1 cellular context compared by ENCODE assay signal in the genomic region with DNA sequence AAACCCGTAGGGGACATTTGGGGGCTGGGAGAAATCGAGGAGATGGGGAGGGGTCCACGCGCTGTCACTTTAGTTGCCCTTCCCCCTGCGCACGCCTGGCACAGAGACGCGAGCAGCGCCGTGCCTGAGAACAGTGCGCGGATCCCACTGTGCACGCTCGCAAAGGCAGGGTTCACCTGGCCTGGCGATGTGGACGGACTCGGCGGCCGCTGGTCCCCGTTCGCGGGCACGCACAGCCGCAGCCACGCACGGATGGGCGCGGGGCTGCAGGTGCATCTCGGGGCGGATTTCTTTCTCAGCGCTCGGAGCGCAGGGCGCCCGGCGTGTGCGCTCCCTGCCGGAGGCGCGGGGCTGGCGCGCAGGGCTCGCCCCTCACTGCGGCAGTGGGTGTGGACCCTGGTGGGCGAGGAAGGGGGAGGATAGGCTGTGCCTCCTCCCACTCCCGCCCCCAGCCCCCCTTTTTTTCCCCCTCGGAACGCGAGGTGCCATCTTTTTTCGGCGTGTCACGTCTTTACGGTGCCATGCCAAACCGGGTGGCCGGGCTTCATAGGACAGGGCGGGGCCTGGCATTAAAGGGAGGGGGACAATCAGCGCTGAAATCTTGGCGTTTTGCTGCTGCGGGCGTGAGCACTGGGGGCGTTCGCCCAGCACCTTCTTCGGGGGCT.
TF ChIP-seq lines count a peak whose summit lies in the region.

No MANE protein-coding gene starts in this region.

TF ChIP-seq in IMR-90, 13 proteins besides CTCF, POLR2A, EP300 and RAD21:
- TF ChIP-seq, protein P1, sequence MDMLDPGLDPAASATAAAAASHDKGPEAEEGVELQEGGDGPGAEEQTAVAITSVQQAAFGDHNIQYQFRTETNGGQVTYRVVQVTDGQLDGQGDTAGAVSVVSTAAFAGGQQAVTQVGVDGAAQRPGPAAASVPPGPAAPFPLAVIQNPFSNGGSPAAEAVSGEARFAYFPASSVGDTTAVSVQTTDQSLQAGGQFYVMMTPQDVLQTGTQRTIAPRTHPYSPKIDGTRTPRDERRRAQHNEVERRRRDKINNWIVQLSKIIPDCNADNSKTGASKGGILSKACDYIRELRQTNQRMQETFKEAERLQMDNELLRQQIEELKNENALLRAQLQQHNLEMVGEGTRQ (IDR thresholded peaks at IDR 0.05; ENCODE audit: low read depth, low read length): no peak
- TF ChIP-seq NFE2L2 (IDR thresholded peaks at IDR 0.05; ENCODE audit: low read depth, low read length) (no peak), MAZ (IDR thresholded peaks at IDR 0.05; ENCODE audit: borderline replicate concordance, low read depth, low read length) (no peak), SMC3 (IDR thresholded peaks at IDR 0.05; ENCODE audit: low read depth, low read length) (no peak), MXI1 (IDR thresholded peaks at IDR 0.05; ENCODE audit: borderline replicate concordance, low read depth, low read length) (no peak), FOS (IDR thresholded peaks at IDR 0.05; ENCODE audit: low read depth, low read length) (no peak), BHLHE40 (IDR thresholded peaks at IDR 0.05; ENCODE audit: low read depth, low read length) (no peak), CEBPB (IDR thresholded peaks at IDR 0.05; ENCODE audit: low read depth, low read length) (no peak), MAFK (IDR thresholded peaks at IDR 0.05; ENCODE audit: low read depth, low read length) (no peak), RFX5 (IDR thresholded peaks at IDR 0.05; ENCODE audit: low read depth, low read length) (no peak)
